In genomic region chr11:18321991-18322711, GRCh38 we compare ENCODE assay signal across 8 cellular contexts. TPM values are rescaled to one million over a fixed set of nuclear protein-coding genes. Genes with fewer than 3 reads are reported as not detected.
DNase-seq lines count a peak whose midpoint lies in the region; ATAC-seq and TF ChIP-seq lines count a peak whose summit lies in the region.

Gene GTF2H1 (plus strand): TSS chr11:18322567. CDS start chr11:18333075, 10,508 bp downstream.
A gene with protein sequence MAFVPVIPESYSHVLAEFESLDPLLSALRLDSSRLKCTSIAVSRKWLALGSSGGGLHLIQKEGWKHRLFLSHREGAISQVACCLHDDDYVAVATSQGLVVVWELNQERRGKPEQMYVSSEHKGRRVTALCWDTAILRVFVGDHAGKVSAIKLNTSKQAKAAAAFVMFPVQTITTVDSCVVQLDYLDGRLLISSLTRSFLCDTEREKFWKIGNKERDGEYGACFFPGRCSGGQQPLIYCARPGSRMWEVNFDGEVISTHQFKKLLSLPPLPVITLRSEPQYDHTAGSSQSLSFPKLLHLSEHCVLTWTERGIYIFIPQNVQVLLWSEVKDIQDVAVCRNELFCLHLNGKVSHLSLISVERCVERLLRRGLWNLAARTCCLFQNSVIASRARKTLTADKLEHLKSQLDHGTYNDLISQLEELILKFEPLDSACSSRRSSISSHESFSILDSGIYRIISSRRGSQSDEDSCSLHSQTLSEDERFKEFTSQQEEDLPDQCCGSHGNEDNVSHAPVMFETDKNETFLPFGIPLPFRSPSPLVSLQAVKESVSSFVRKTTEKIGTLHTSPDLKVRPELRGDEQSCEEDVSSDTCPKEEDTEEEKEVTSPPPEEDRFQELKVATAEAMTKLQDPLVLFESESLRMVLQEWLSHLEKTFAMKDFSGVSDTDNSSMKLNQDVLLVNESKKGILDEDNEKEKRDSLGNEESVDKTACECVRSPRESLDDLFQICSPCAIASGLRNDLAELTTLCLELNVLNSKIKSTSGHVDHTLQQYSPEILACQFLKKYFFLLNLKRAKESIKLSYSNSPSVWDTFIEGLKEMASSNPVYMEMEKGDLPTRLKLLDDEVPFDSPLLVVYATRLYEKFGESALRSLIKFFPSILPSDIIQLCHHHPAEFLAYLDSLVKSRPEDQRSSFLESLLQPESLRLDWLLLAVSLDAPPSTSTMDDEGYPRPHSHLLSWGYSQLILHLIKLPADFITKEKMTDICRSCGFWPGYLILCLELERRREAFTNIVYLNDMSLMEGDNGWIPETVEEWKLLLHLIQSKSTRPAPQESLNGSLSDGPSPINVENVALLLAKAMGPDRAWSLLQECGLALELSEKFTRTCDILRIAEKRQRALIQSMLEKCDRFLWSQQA (minus strand): TSS chr11:18322140. CDS start chr11:18317858, 4,282 bp downstream.

- in situ Hi-C loops in GM23248 (cut with MboI) = loop anchor here (10.0 kb wide), 1 partner anchor 63 kb away; no protein-coding TSS in a partner anchor

- 1% methylated on average over 52 to 61 of the region's 61 CpGs for WGBS in GM23248 (ENCODE audit: low coverage in 1 of 2, low lambda C conversion rate in 2 of 2, missing lambda C conversion rate in 2 of 2), 2 experiments

- H4K20me1 ChIP-seq in DND-41 (ENCODE audit: insufficient read depth, low read length) (peaks cover 10% of the 10 kb centered on the region; the same call in 1 of the 2 replicates), GM23248 (ENCODE audit: insufficient read depth) (no peaks in the 10 kb centered on the region)

- ATAC-seq in DND-41 (ENCODE audit: insufficient read depth, low read depth) = peak; percentile 89
- peak; percentile 93 for ATAC-seq in naive thymus-derived CD4-positive, alpha-beta T cell
- peak; percentile 91 to 92 for ATAC-seq in stimulated activated naive B cell treated with anti-CD40 and anti-IgM and Interleukin-4, amounts not matched to agents 10 μg/mL and 1 μg/mL and 100 μg/mL, for 72 hours (replicated peaks)

- DNase-seq in DND-41 (peak; percentile 96), GM23248 (peak; percentile 99), Kasumi-1 (lab: John Stamatoyannopoulos, UW) (peak; percentile 97 to 98), RPMI7951 (ENCODE audit: low read depth) (peak; percentile 97), fibroblast of gingiva (ENCODE audit: low read depth) (peak; percentile 97)
- DNase-seq in activated T-helper 1 cell treated with anti-CD3 and anti-CD28 coated beads, Interleukin-2, amount 50 U/mL, for 16 hours (ENCODE audit: low read depth in 1 of 2, low spot score in 1 of 2) = peak; percentile 89 to 90
- DNase-seq in naive thymus-derived CD4-positive, alpha-beta T cell = peak; percentile 88 to 99 (median 98)
- peak; percentile 93 for DNase-seq in stimulated activated naive B cell treated with anti-CD40 and anti-IgM and Interleukin-4, amounts not matched to agents 10 μg/mL and 1 μg/mL and 100 μg/mL, for 72 hours

- H3K36me3 ChIP-seq in DND-41 (ENCODE audit: insufficient read depth, low read length) (peaks cover 25% of the 10 kb centered on the region), GM23248 (ENCODE audit: low read depth) (peaks cover 9% of the 10 kb centered on the region; the same call in 1 of the 2 replicates)
- peaks cover 0 to 9% (median 7%) of the 10 kb centered on the region in 3 experiments for H3K36me3 ChIP-seq in naive thymus-derived CD4-positive, alpha-beta T cell (ENCODE audit: control insufficient read depth in 2 of 3, insufficient read depth in 3 of 3, low read length in 3 of 3)

- H3K4me2 ChIP-seq in DND-41 (ENCODE audit: insufficient read depth, low read length) (peak within 1 kb of the TSS; percentile 95), GM23248 (ENCODE audit: unreplicated experiment) (peak within 1 kb of the TSS; percentile 99)

- H3K27ac ChIP-seq in DND-41 (ENCODE audit: low read length) (peak within 1 kb of the TSS; percentile 96), GM23248 (peak within 1 kb of the TSS; percentile 90)
- peak within 1 kb of the TSS; percentile 97 for H3K27ac ChIP-seq in naive thymus-derived CD4-positive, alpha-beta T cell (ENCODE audit: low read depth, low read length)

- peak within 1 kb of the TSS; percentile 85 to 100 (median 94) for H3K4me3 Mint-ChIP-seq in naive thymus-derived CD4-positive, alpha-beta T cell
- H3K4me3 Mint-ChIP-seq in stimulated activated naive B cell treated with anti-CD40 and anti-IgM and Interleukin-4, amounts not matched to agents 10 μg/mL and 1 μg/mL and 100 μg/mL, for 72 hours = peak within 1 kb of the TSS; percentile 99

- H3K27ac Mint-ChIP-seq in naive thymus-derived CD4-positive, alpha-beta T cell = peak within 1 kb of the TSS; percentile 99 to 100 (median 100)
- peak within 1 kb of the TSS; percentile 100 for H3K27ac Mint-ChIP-seq in stimulated activated naive B cell treated with anti-CD40 and anti-IgM and Interleukin-4, amounts not matched to agents 10 μg/mL and 1 μg/mL and 100 μg/mL, for 72 hours

- H3K27me3 ChIP-seq in DND-41 (ENCODE audit: insufficient read depth, low read length, poor library complexity) (no peaks in the 10 kb centered on the region), GM23248 (replicated peaks; ENCODE audit: insufficient read depth) (no peaks in the 10 kb centered on the region)
- H3K27me3 ChIP-seq in naive thymus-derived CD4-positive, alpha-beta T cell (ENCODE audit: control insufficient read depth in 2 of 2, insufficient read depth in 2 of 2, low read length in 2 of 2) = no peaks in the 10 kb centered on the region

- H2AFZ ChIP-seq in DND-41 (ENCODE audit: low read depth, low read length) (peak within 1 kb of the TSS; percentile 81), GM23248 (peak within 1 kb of the TSS; percentile 87)

- no peak for TF ChIP-seq CTCF in DND-41 (IDR thresholded peaks at IDR 0.05; ENCODE audit: borderline replicate concordance, extremely low read depth, low read length, poor library complexity, severe bottlenecking)

- H3K79me2 ChIP-seq in DND-41 (ENCODE audit: insufficient read depth, low read length) (peaks cover 95% of the 10 kb centered on the region), GM23248 (ENCODE audit: insufficient read depth) (peaks cover 91% of the 10 kb centered on the region)

- H3K4me3 ChIP-seq in DND-41 (ENCODE audit: low read depth in 1 of 2, low read length in 2 of 2) (peak within 1 kb of the TSS; percentile 57 to 68), GM23248 (peak within 1 kb of the TSS; percentile 91)
- peak within 1 kb of the TSS; percentile 96 for H3K4me3 ChIP-seq in naive thymus-derived CD4-positive, alpha-beta T cell (ENCODE audit: low read length)

- H3K4me1 Mint-ChIP-seq in naive thymus-derived CD4-positive, alpha-beta T cell = peaks cover 53 to 91% (median 81%) of the 10 kb centered on the region in 7 donors
- H3K4me1 Mint-ChIP-seq in stimulated activated naive B cell treated with anti-CD40 and anti-IgM and Interleukin-4, amounts not matched to agents 10 μg/mL and 1 μg/mL and 100 μg/mL, for 72 hours = peaks cover 38 to 62% of the 10 kb centered on the region in 2 donors

- intact Hi-C loops in naive thymus-derived CD4-positive, alpha-beta T cell (cut with micrococcal nuclease) = loop anchor here (1.0 to 10.0 kb wide), 19 partner anchors 10 to 1245 kb away; partner anchors contain the start of genes LDHA (in 2 of the 2), NUCB2 (in 2 of the 2), SAAL1 (in 2 of the 2) and SERGEF (in 2 of the 2)

- H3K36me3 Mint-ChIP-seq in naive thymus-derived CD4-positive, alpha-beta T cell = peaks cover 0 to 31% (median 18%) of the 10 kb centered on the region in 5 donors
- peaks cover 31 to 42% of the 10 kb centered on the region in 2 donors for H3K36me3 Mint-ChIP-seq in stimulated activated naive B cell treated with anti-CD40 and anti-IgM and Interleukin-4, amounts not matched to agents 10 μg/mL and 1 μg/mL and 100 μg/mL, for 72 hours

- H3K9me2 ChIP-seq in GM23248 (ENCODE audit: insufficient read depth) = no peaks in the 10 kb centered on the region

- peaks cover 0 to 3% (median 0%) of the 10 kb centered on the region in 11 donors for H3K9me3 Mint-ChIP-seq in naive thymus-derived CD4-positive, alpha-beta T cell
- H3K9me3 Mint-ChIP-seq in stimulated activated naive B cell treated with anti-CD40 and anti-IgM and Interleukin-4, amounts not matched to agents 10 μg/mL and 1 μg/mL and 100 μg/mL, for 72 hours = no peaks in the 10 kb centered on the region

- H3K9me3 ChIP-seq in DND-41 (ENCODE audit: insufficient read depth, low read length, severe bottlenecking) (no peaks in the 10 kb centered on the region), GM23248 (ENCODE audit: low read depth) (no peaks in the 10 kb centered on the region)
- H3K9me3 ChIP-seq in naive thymus-derived CD4-positive, alpha-beta T cell (ENCODE audit: control insufficient read depth in 2 of 3, low read length in 3 of 3) = no peaks in the 10 kb centered on the region

- peaks cover 16% of the 10 kb centered on the region for H3F3A ChIP-seq in GM23248 (ENCODE audit: insufficient read depth)

- peaks cover 59% of the 10 kb centered on the region for H3K4me1 ChIP-seq in DND-41 (ENCODE audit: insufficient read depth, low read length)
- H3K4me1 ChIP-seq in GM23248 (ENCODE audit: insufficient read depth) = peaks cover 37% of the 10 kb centered on the region
- H3K4me1 ChIP-seq in naive thymus-derived CD4-positive, alpha-beta T cell (ENCODE audit: control insufficient read depth in 2 of 2, insufficient read depth in 2 of 2, low read length in 2 of 2) = peaks cover 32 to 33% of the 10 kb centered on the region in 2 donors

- CTCF ChIA-PET in naive thymus-derived CD4-positive, alpha-beta T cell (lab: Charles Lee) = interaction anchor here (1.3 kb wide), 1 partner anchor 73 kb away, joined by 3 read pairs; no protein-coding TSS in a partner anchor

- POLR2A ChIA-PET in naive thymus-derived CD4-positive, alpha-beta T cell (lab: Charles Lee) = interaction anchor here (0.6 to 4.2 kb wide), 19 partner anchors 9 to 312 kb away, joined by 3 to 85 read pairs (median 3); partner anchors contain the start of genes LDHA, SPTY2D1 and TSG101

- H3K9ac ChIP-seq in DND-41 (ENCODE audit: low read depth, low read length) (peak within 1 kb of the TSS; percentile 66), GM23248 (peak within 1 kb of the TSS; percentile 91)

- H3K27me3 Mint-ChIP-seq in naive thymus-derived CD4-positive, alpha-beta T cell = peaks cover 0 to 2% (median 0%) of the 10 kb centered on the region in 5 donors
- no peaks in the 10 kb centered on the region for H3K27me3 Mint-ChIP-seq in stimulated activated naive B cell treated with anti-CD40 and anti-IgM and Interleukin-4, amounts not matched to agents 10 μg/mL and 1 μg/mL and 100 μg/mL, for 72 hours

RNA-seq across cellular contexts. Expression of gene GTF2H1, which starts in this region (rescaled TPM):
- 77.4 and 89.8 TPM in 2 replicates for total RNA-seq in GM23248 (2014; rRNA removed; shearing (Covaris generic))
- 58.7 and 61.6 TPM in 2 replicates for polyA plus RNA-seq in GM23248 (2016; fragmentation: Nextera tagmentation; extraction: Ambion mirVana)
- 53.6 and 74.5 TPM in 2 replicates for total RNA-seq in RPMI7951 (2014; rRNA removed; shearing (Covaris generic))
- total RNA-seq in naive thymus-derived CD4-positive, alpha-beta T cell = 10 to 100 TPM; 26.3 to 63.2 (median 59.0) TPM
- polyA plus RNA-seq in naive thymus-derived CD4-positive, alpha-beta T cell = 10 to 100 TPM; 39.3 to 43.2 TPM

RNA-seq across cellular contexts. Expression of the second gene that starts in this region (rescaled TPM):
- total RNA-seq in GM23248 (2014; rRNA removed; shearing (Covaris generic)) = 34.7 and 34.9 TPM in 2 replicates
- polyA plus RNA-seq in GM23248 (2016; fragmentation: Nextera tagmentation; extraction: Ambion mirVana) = 20.2 and 20.4 TPM in 2 replicates
- 16.0 and 16.5 TPM in 2 replicates for total RNA-seq in RPMI7951 (2014; rRNA removed; shearing (Covaris generic))
- total RNA-seq in naive thymus-derived CD4-positive, alpha-beta T cell = 10 to 100 TPM; 13.0 to 22.3 (median 16.6) TPM
- 10 to 100 TPM; 13.2 to 15.6 TPM for polyA plus RNA-seq in naive thymus-derived CD4-positive, alpha-beta T cell

Comparison
In these comparisons a context has a peak if more than half of its experiments do, and no peak if none do; other contexts are left out.
1. Peak in every context shown above with its lines: DNase-seq, ATAC-seq, H3K4me3 ChIP-seq and H3K27ac ChIP-seq.